In the genomic region with DNA sequence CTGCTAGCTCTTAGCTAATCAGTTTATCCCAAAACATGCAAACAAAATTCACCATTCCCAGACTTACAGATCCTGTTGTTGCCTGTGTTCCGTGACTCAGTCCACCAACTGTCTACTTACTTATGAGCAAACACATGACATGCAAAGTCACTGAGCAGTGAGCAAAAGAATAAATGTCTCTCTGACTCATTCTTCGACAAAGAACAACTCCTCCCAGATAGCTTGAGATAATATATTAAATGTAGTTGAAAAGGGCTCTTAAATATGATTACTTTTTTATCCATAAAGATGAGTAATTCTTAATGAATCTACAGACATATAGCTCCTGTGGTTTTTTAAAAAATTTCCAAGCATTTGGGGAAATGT, we compare ENCODE assay signal across 12 cellular contexts. TPM values are rescaled to one million over a fixed set of nuclear protein-coding genes. Genes with fewer than 3 reads are reported as not detected.
DNase-seq lines count a peak whose midpoint lies in the region; ATAC-seq, FAIRE-seq and TF ChIP-seq lines count a peak whose summit lies in the region.
"Had no signal": no experiment of that assay in that cellular context is flagged by ENCODE, and none has a peak within 500 bp of the region (broad histone marks: within the 10 kb centered on the region; RNA-seq: fewer than 3 reads in every experiment).

No MANE protein-coding gene starts in this region.

- ATAC-seq in left cardiac atrium: no peak

- H3K36me3 ChIP-seq in OCI-LY7 (ENCODE audit: insufficient read depth, low read length): no peaks in the 10 kb centered on the region

- DNase-seq in GM04504 (ENCODE audit: low read depth) (peak; percentile 78), RCC 7860 (ENCODE audit: low spot score) (peak; percentile 82), erythroblast (lab: John Stamatoyannopoulos, UW) (peak in 1 of 2 experiments; percentile 6), skeletal muscle cell (ENCODE audit: low read depth) (peak; percentile 80), OCI-LY7 (ENCODE audit: low spot score) (no peak), NCI-H2227 (lab: John Stamatoyannopoulos, UW; ENCODE audit: unreplicated experiment) (no peak), HEK293T (ENCODE audit: extremely low spot score) (no peak), left cardiac atrium (no peak)
- DNase-seq: kidney, NCI-H2171, psoas muscle had no signal

- no peaks in the 10 kb centered on the region for H3K79me2 ChIP-seq in OCI-LY7 (ENCODE audit: insufficient read depth, low read depth, low read length)

- no peaks in the 10 kb centered on the region for H4K20me1 ChIP-seq in OCI-LY7 (ENCODE audit: insufficient read depth, low read length)

- POLR2A ChIA-PET in OCI-LY7 (lab: Charles Lee) (interaction anchor here (0.6 kb wide), 1 partner anchor 50 kb away, joined by 3 read pairs; no protein-coding TSS in a partner anchor), HEK293T (lab: Yijun Ruan, JAX) (no interaction called here)

- CTCF ChIA-PET in OCI-LY7 (lab: Charles Lee; ENCODE audit: unreplicated experiment): no interaction called here
- CTCF ChIA-PET in HEK293T (lab: Yijun Ruan, JAX): interaction anchor here (0.9 kb wide), 1 partner anchor 9 kb away, joined by 4 read pairs; a partner anchor contains a TSS

- H3K4me1 ChIP-seq in OCI-LY7 (ENCODE audit: insufficient read depth, low read length, poor library complexity, severe bottlenecking): no peaks in the 10 kb centered on the region
- H3K4me1 ChIP-seq: psoas muscle had no signal

- no peak overlapping the region for H3K4me2 ChIP-seq in OCI-LY7 (ENCODE audit: low read length)

- no peak overlapping the region for H3K27ac ChIP-seq in OCI-LY7 (ENCODE audit: low read depth, low read length, poor library complexity, severe bottlenecking)
- H3K27ac ChIP-seq: psoas muscle had no signal

- no peaks in the 10 kb centered on the region for H3K9me2 ChIP-seq in OCI-LY7 (ENCODE audit: insufficient read depth, low read length)

- no TSS peak for BruUV-seq in OCI-LY7 (replicated peaks; lab: Mats Ljungman, UMichigan)

- FAIRE-seq in RCC 7860 (lab: Jason Lieb, UNC): peak; percentile 95
- FAIRE-seq: colon, kidney had no signal

- no peak overlapping the region for H2AFZ ChIP-seq in OCI-LY7 (ENCODE audit: low read length)

- H3K4me3 ChIP-seq in skeletal muscle cell (ENCODE audit: low read depth, low read length) (no peak overlapping the region), OCI-LY7 (ENCODE audit: low read depth, low read length, poor library complexity, severe bottlenecking) (no peak overlapping the region)
- H3K4me3 ChIP-seq: psoas muscle had no signal

- intact Hi-C loops in OCI-LY7 (cut with micrococcal nuclease; ENCODE audit: unreplicated experiment) (no loop called here), left cardiac atrium (cut with DNase I) (no loop called here)

- no peak for TF ChIP-seq CTCF in OCI-LY7 (conservative IDR thresholded peaks at IDR 0.05; ENCODE audit: low read length)

- no peaks in the 10 kb centered on the region for H3K9me3 ChIP-seq in OCI-LY7 (ENCODE audit: low read length)
- H3K9me3 ChIP-seq: psoas muscle had no signal

- peak; percentile 23 for TF ChIP-seq POLR2A in erythroblast (IDR thresholded peaks at IDR 0.05; ENCODE audit: low read length)

TF ChIP-seq in HEK293T, 16 proteins besides CTCF, POLR2A, EP300 and RAD21:
- TF ChIP-seq SP1 (IDR thresholded peaks at IDR 0.05) (no peak), CTBP1 (IDR thresholded peaks at IDR 0.05; ENCODE audit: borderline replicate concordance) (no peak), NFRKB (IDR thresholded peaks at IDR 0.05) (no peak), TARDBP (IDR thresholded peaks at IDR 0.05) (no peak), SUZ12 (IDR thresholded peaks at IDR 0.05) (no peak), FOXA1 (IDR thresholded peaks at IDR 0.05) (no peak), L3MBTL2 (conservative IDR thresholded peaks at IDR 0.05) (no peak), LEF1 (IDR thresholded peaks at IDR 0.05; ENCODE audit: borderline replicate concordance) (no peak), ARNT (IDR thresholded peaks at IDR 0.05) (no peak), ZNF384 (IDR thresholded peaks at IDR 0.05) (no peak), HDGF (IDR thresholded peaks at IDR 0.05; ENCODE audit: borderline replicate concordance) (no peak), FOXK2 (IDR thresholded peaks at IDR 0.05) (no peak), FOXM1 (IDR thresholded peaks at IDR 0.05; ENCODE audit: borderline replicate concordance) (no peak), BHLHE40 (IDR thresholded peaks at IDR 0.05; ENCODE audit: borderline replicate concordance) (no peak), ELF4 (IDR thresholded peaks at IDR 0.05) (no peak)
- TF ChIP-seq, protein P1, sequence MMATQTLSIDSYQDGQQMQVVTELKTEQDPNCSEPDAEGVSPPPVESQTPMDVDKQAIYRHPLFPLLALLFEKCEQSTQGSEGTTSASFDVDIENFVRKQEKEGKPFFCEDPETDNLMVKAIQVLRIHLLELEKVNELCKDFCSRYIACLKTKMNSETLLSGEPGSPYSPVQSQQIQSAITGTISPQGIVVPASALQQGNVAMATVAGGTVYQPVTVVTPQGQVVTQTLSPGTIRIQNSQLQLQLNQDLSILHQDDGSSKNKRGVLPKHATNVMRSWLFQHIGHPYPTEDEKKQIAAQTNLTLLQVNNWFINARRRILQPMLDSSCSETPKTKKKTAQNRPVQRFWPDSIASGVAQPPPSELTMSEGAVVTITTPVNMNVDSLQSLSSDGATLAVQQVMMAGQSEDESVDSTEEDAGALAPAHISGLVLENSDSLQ (IDR thresholded peaks at IDR 0.05): no peak

RNA-seq across cellular contexts. Expression of a gene that starts 9.0 kb away (rescaled TPM):
- not detected in 2 replicates for total RNA-seq in OCI-LY7 (2014; rRNA removed; shearing (Covaris generic))
- total RNA-seq in OCI-LY7 (2022): not detected in 2 replicates
- total RNA-seq in left cardiac atrium: not detected

Comparison
In these comparisons a context has a peak if more than half of its experiments do, and no peak if none do; other contexts are left out.
1. DNase-seq: peak in GM04504 (single experiment), RCC 7860 (single experiment) and skeletal muscle cell (single experiment); none in OCI-LY7 (single experiment), NCI-H2227 (single experiment), HEK293T (single experiment) and left cardiac atrium (single experiment).